Comparison of ENCODE assay signal across 12 cellular contexts in the genomic region with DNA sequence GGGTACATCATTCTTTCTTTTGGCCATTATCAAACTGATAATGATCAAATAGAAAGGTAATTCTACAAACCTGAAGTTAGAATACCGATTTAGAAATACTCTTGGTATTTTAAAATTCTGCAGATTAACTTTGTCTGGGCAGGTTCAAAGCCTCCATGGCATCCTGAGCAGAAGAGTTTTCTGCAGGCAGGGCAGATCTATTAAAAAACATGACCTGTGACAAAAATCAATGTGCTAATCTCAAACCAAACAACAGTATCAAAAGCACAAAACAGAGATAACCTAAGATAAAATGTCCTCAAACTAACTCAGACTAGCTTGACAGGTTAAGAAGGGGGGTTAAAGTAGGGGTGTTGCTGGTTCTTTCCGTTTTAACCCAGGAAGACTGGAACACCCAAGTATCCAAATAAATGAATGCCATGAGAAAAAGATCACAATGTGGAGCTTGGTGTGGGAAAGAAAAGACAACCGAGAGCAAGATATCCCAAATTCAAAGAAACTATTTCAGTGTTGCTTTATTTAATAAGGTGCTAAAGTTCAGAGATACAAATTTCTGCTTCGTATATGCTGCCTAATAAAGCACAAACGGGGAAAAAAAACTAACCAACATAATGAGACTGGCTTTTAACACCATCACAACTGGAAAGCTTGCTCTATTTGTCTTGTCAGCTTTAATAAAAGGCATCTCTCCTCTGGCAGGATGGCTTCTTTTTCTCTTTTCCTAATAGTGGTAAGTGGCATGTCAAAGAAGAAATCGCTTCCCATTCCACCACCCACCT. TPM values are rescaled to one million over a fixed set of nuclear protein-coding genes. Genes with fewer than 3 reads are reported as not detected.
DNase-seq lines count a peak whose midpoint lies in the region; ATAC-seq, FAIRE-seq and TF ChIP-seq lines count a peak whose summit lies in the region.
"Had no signal": no experiment of that assay in that cellular context is flagged by ENCODE, and none has a peak within 500 bp of the region (broad histone marks: within the 10 kb centered on the region; RNA-seq: fewer than 3 reads in every experiment).

No MANE protein-coding gene starts in this region.

- no peak overlapping the region for H2BK5ac ChIP-seq in IMR-90 (ENCODE audit: low read depth, low read length, poor library complexity, severe bottlenecking)
- H2BK5ac ChIP-seq in H1 (ENCODE audit: low read depth, low read length) = no peak overlapping the region

- no peak for TF ChIP-seq RAD21 in A549 (conservative IDR thresholded peaks at IDR 0.05 in 1 of 2, IDR thresholded peaks at IDR 0.05 in 1 of 2)
- no peak for TF ChIP-seq RAD21 in IMR-90 (IDR thresholded peaks at IDR 0.05; ENCODE audit: low read length)
- no peak for TF ChIP-seq RAD21 in H1 (IDR thresholded peaks at IDR 0.05 in 1 of 2, conservative IDR thresholded peaks at IDR 0.05 in 1 of 2; ENCODE audit: low read depth in 2 of 2, low read length in 2 of 2)

- H3K4me3 ChIP-seq in A549 = peak overlapping the region; percentile 69
- no peak overlapping the region; the same call in 1 of the 2 replicates for H3K4me3 ChIP-seq in IMR-90 (ENCODE audit: insufficient read depth, low read depth, low read length)
- peak overlapping the region; percentile 77 to 93 (median 86) for H3K4me3 ChIP-seq in H1 (ENCODE audit: extremely low read depth in 1 of 4, insufficient read depth in 2 of 4, low read depth in 3 of 4, low read length in 4 of 4)
- peak overlapping the region; percentile 42 for H3K4me3 ChIP-seq in mucosa of stomach (ENCODE audit: low read length)
- H3K4me3 ChIP-seq: BLaER1 treated with 17β-estradiol and CSF1 and Interleukin-3, amounts not matched to agents 10 nM and 100 nM had no signal

- dilution Hi-C loops in IMR-90 (cut with HindIII; ENCODE audit: low sequenced_read_pairs, unreplicated experiment) = no loop called here

- H2AK9ac ChIP-seq in IMR-90 (replicated peaks; ENCODE audit: low read depth, low read length, poor library complexity) = no peak overlapping the region

- ATAC-seq in A549 = no peak
- ATAC-seq in IMR-90 (ENCODE audit: low read depth) = no peak

- H3K9me1 ChIP-seq in IMR-90 (ENCODE audit: insufficient read depth, low read length) = no peaks in the 10 kb centered on the region

- H3K18ac ChIP-seq in IMR-90 (ENCODE audit: low read depth, low read length) (no peak overlapping the region), H1 (ENCODE audit: extremely low read depth, low read length) (no peak overlapping the region)

- H2BK20ac ChIP-seq in IMR-90 (ENCODE audit: low read depth, low read length) (no peak overlapping the region), H1 (ENCODE audit: low read length) (no peak overlapping the region)

- peaks cover 43% of the 10 kb centered on the region for H3K4me1 ChIP-seq in A549
- H3K4me1 ChIP-seq in IMR-90 (ENCODE audit: control insufficient read depth, insufficient read depth, low read length) = no peaks in the 10 kb centered on the region
- peaks cover 1 to 3% (median 2%) of the 10 kb centered on the region in 4 experiments; a peak in 4 of 7 replicates for H3K4me1 ChIP-seq in H1 (replicated peaks in 1 of 4; ENCODE audit: control insufficient read depth in 3 of 4, insufficient read depth in 4 of 4, low read length in 3 of 4)
- H3K4me1 ChIP-seq in mucosa of stomach (ENCODE audit: control insufficient read depth, insufficient read depth, low read length) = peaks cover 6% of the 10 kb centered on the region

- H3K4me2 ChIP-seq in A549 (peak overlapping the region; percentile 93), IMR-90 (ENCODE audit: low read depth, low read length) (peak overlapping the region; percentile 84; the same call in 1 of the 2 replicates), H1 (ENCODE audit: insufficient read depth in 1 of 2, low read depth in 2 of 2, low read length in 2 of 2) (peak overlapping the region; percentile 97 to 98)
- H3K4me2 ChIP-seq: BLaER1 treated with 17β-estradiol and CSF1 and Interleukin-3, amounts not matched to agents 10 nM and 100 nM had no signal

- 2% methylated on average over 6 of the region's 6 CpGs for WGBS in A549 (ENCODE audit: missing lambda C conversion rate)
- WGBS in IMR-90 (ENCODE audit: extremely low coverage in 2 of 2, insufficient read length in 1 of 2), 2 experiments = no CpG with 5 or more reads among the region's 6 CpGs
- WGBS in H1 (ENCODE audit: extremely low coverage in 1 of 2, insufficient coverage in 1 of 2, insufficient read length in 1 of 2, insufficient replicate concordance in 2 of 2, low coverage in 1 of 2, low lambda C conversion rate in 2 of 2, missing lambda C conversion rate in 1 of 2), 2 experiments = 48% methylated on average over 6 of the region's 6 CpGs; no CpG with 5 or more reads in 1 of the 2 experiments

- H2BK15ac ChIP-seq in IMR-90 (ENCODE audit: low read depth, low read length) (no peak overlapping the region), H1 (ENCODE audit: low read length) (no peak overlapping the region)

- H4K5ac ChIP-seq in IMR-90 (ENCODE audit: low read depth, low read length) = no peak overlapping the region
- no peak overlapping the region for H4K5ac ChIP-seq in H1 (ENCODE audit: insufficient read length, low read depth, low read length)

- no peak overlapping the region for H2AFZ ChIP-seq in IMR-90 (replicated peaks; ENCODE audit: low read length, poor library complexity)
- no peak overlapping the region for H2AFZ ChIP-seq in H1 (ENCODE audit: low read length)

- H3K79me2 ChIP-seq in H1 (ENCODE audit: control insufficient read depth in 1 of 2, insufficient read depth in 2 of 2, low read length in 2 of 2) = peaks cover 0 to 48% of the 10 kb centered on the region in 2 experiments; a peak in 3 of 4 replicates

- POLR2A ChIA-PET in A549 (lab: Yijun Ruan, JAX) (interaction anchor here (1.7 kb wide), 1 partner anchor 96 kb away, joined by 6 read pairs; no protein-coding TSS in a partner anchor), IMR-90 (lab: Charles Lee; ENCODE audit: unreplicated experiment) (no interaction called here), H1 (lab: Charles Lee; ENCODE audit: partially characterized antibody) (interaction anchor here (0.9 kb wide), 1 partner anchor 106 kb away, joined by 3 read pairs; no protein-coding TSS in a partner anchor)

- H4K91ac ChIP-seq in IMR-90 (ENCODE audit: insufficient read depth, low read depth, low read length) = no peak overlapping the region
- no peak overlapping the region for H4K91ac ChIP-seq in H1 (replicated peaks; ENCODE audit: insufficient read length, low read length)

- no peak overlapping the region for H2BK120ac ChIP-seq in IMR-90 (ENCODE audit: low read depth, low read length)
- no peak overlapping the region for H2BK120ac ChIP-seq in H1 (replicated peaks; ENCODE audit: low read depth, low read length)

- H3K9me3 ChIP-seq in A549 (no peaks in the 10 kb centered on the region), IMR-90 (ENCODE audit: control insufficient read depth, insufficient read depth, low read length) (no peaks in the 10 kb centered on the region), H1 (ENCODE audit: insufficient read depth in 2 of 2, low read depth in 1 of 2, low read length in 1 of 2) (no peaks in the 10 kb centered on the region), mucosa of stomach (ENCODE audit: control insufficient read depth, low read length) (no peaks in the 10 kb centered on the region)

- FAIRE-seq in A549 (lab: Jason Lieb, UNC) = no peak
- peak; percentile 28 for FAIRE-seq in H1 (lab: Jason Lieb, UNC)

- H3K36me3 ChIP-seq in IMR-90 (ENCODE audit: control insufficient read depth, insufficient read depth, low read length) = no peaks in the 10 kb centered on the region
- H3K36me3 ChIP-seq in H1 (ENCODE audit: control insufficient read depth in 2 of 4, insufficient read depth in 4 of 4, low read length in 3 of 4) = no peaks in the 10 kb centered on the region
- H3K36me3 ChIP-seq in mucosa of stomach (ENCODE audit: control insufficient read depth, insufficient read depth, low read length) = no peaks in the 10 kb centered on the region
- H3K36me3 ChIP-seq: BLaER1 treated with 17β-estradiol and CSF1 and Interleukin-3, amounts not matched to agents 10 nM and 100 nM had no signal

- H3K9ac ChIP-seq in IMR-90 (ENCODE audit: low read depth, low read length) (no peak overlapping the region), H1 (replicated peaks in 1 of 4; ENCODE audit: extremely low read depth in 1 of 4, low read depth in 3 of 4, low read length in 3 of 4) (no peak overlapping the region; a peak in 3 of 7 replicates), mucosa of stomach (ENCODE audit: low read length) (no peak overlapping the region)
- H3K9ac ChIP-seq: BLaER1 treated with 17β-estradiol and CSF1 and Interleukin-3, amounts not matched to agents 10 nM and 100 nM had no signal

- H4K8ac ChIP-seq in IMR-90 (ENCODE audit: low read depth in 2 of 2, low read length in 2 of 2) (no peak overlapping the region), H1 (ENCODE audit: extremely low read depth, insufficient read depth, low read length) (no peak overlapping the region)

- TF ChIP-seq CTCF in A549 (IDR thresholded peaks at IDR 0.05) (no peak), IMR-90 (conservative IDR thresholded peaks at IDR 0.05; ENCODE audit: low read depth, low read length) (no peak), H1 (IDR thresholded peaks at IDR 0.05; ENCODE audit: control extremely low read depth in 1 of 3, insufficient read depth in 1 of 3, low read depth in 1 of 3, low read length in 3 of 3) (no peak)

- CTCF ChIA-PET in A549 (lab: Yijun Ruan, JAX) (interaction anchor here (0.6 to 3.0 kb wide), 2 partner anchors 96 to 905 kb away, joined by 3 to 10 read pairs; no protein-coding TSS in a partner anchor), IMR-90 (lab: Yijun Ruan, JAX) (interaction anchor here (1.7 kb wide), 1 partner anchor 96 kb away, joined by 5 read pairs; no protein-coding TSS in a partner anchor), H1 (lab: Charles Lee; ENCODE audit: partially characterized antibody) (interaction anchor here (0.6 to 1.0 kb wide), 2 partner anchors 111 to 191 kb away, joined by 3 read pairs; no protein-coding TSS in a partner anchor)

- H4K20me1 ChIP-seq in IMR-90 (ENCODE audit: insufficient read depth, low read length) = no peaks in the 10 kb centered on the region
- no peaks in the 10 kb centered on the region for H4K20me1 ChIP-seq in H1 (replicated peaks in 1 of 2; ENCODE audit: control insufficient read depth in 1 of 2, insufficient read depth in 2 of 2, low read length in 2 of 2)

- H3K14ac ChIP-seq in IMR-90 (replicated peaks; ENCODE audit: low read depth, low read length) (no peak overlapping the region), H1 (ENCODE audit: insufficient read length) (no peak overlapping the region)

- H3K4ac ChIP-seq in IMR-90 (ENCODE audit: low read depth, low read length) (no peak overlapping the region), H1 (replicated peaks; ENCODE audit: insufficient read length, low read depth, low read length) (no peak overlapping the region)

- intact Hi-C loops in IMR-90 (cut with micrococcal nuclease) = no loop called here
- intact Hi-C loops in head of caudate nucleus (cut with DNase I) = no loop called here

- BruUV-seq in IMR-90 (replicated peaks; lab: Mats Ljungman, UMichigan) = no TSS peak

- H3K27me3 ChIP-seq in IMR-90 (ENCODE audit: control insufficient read depth, insufficient read depth, low read length) (peaks cover 8% of the 10 kb centered on the region; the same call in 1 of the 2 replicates), H1 (replicated peaks in 1 of 4; ENCODE audit: control insufficient read depth in 3 of 4, extremely low read depth in 1 of 4, insufficient read depth in 3 of 4, low read length in 3 of 4) (peaks cover 0 to 14% (median 5%) of the 10 kb centered on the region in 4 experiments; a peak in 4 of 7 replicates), mucosa of stomach (ENCODE audit: control insufficient read depth, insufficient read depth, low read length) (peaks cover 4% of the 10 kb centered on the region)

- TF ChIP-seq EP300 in A549 (IDR thresholded peaks at IDR 0.05) (no peak), H1 (IDR thresholded peaks at IDR 0.05; ENCODE audit: borderline replicate concordance in 1 of 2, low read depth in 2 of 2, low read length in 2 of 2) (no peak)

- no peaks in the 10 kb centered on the region for H3K79me1 ChIP-seq in IMR-90 (ENCODE audit: low read depth in 1 of 2, low read length in 2 of 2)
- no peaks in the 10 kb centered on the region for H3K79me1 ChIP-seq in H1 (ENCODE audit: low read depth, low read length)

- H2AK5ac ChIP-seq in IMR-90 (ENCODE audit: low read depth, low read length) = no peak overlapping the region
- no peak overlapping the region for H2AK5ac ChIP-seq in H1 (ENCODE audit: low read depth, low read length)

- in situ Hi-C loops in IMR-90 (cut with MboI; ENCODE audit: low sequenced_read_pairs) = no loop called here

- H3K27ac ChIP-seq in A549 (peak overlapping the region; percentile 90 to 99), IMR-90 (ENCODE audit: insufficient read depth, low read length) (no peak overlapping the region), H1 (ENCODE audit: low read depth, low read length) (no peak overlapping the region)
- H3K27ac ChIP-seq: BLaER1 treated with 17β-estradiol and CSF1 and Interleukin-3, amounts not matched to agents 10 nM and 100 nM had no signal

- H3K56ac ChIP-seq in IMR-90 (ENCODE audit: extremely low read depth, insufficient read depth, low read length) (no peak overlapping the region), H1 (replicated peaks; ENCODE audit: insufficient read length, low read depth, low read length) (no peak overlapping the region)

- no peak for DNase-seq in A549 (ENCODE audit: low read depth in 1 of 2, low spot score in 1 of 2)
- no peak for DNase-seq in IMR-90
- no peak for DNase-seq in H1 (ENCODE audit: low read depth in 1 of 2, low spot score in 2 of 2)
- no peak for DNase-seq in GOT3 (lab: John Stamatoyannopoulos, UW)
- DNase-seq in NCI-H2171 (lab: John Stamatoyannopoulos, UW) = no peak
- no peak for DNase-seq in NCI-H1105 treated with DMSO at 0.1 percent for 48 hours (lab: John Stamatoyannopoulos, UW)
- no peak for DNase-seq in head of caudate nucleus
- DNase-seq: activated naive CD4-positive, alpha-beta T cell treated with anti-CD3 and anti-CD28 coated beads, Interleukin-2, amount 50 U/mL, for 16 hours; NCI-H2029; T-helper 2 cell had no signal

- H2BK12ac ChIP-seq in H1 (ENCODE audit: low read depth, low read length) = no peak overlapping the region

- TF ChIP-seq POLR2A in A549 (IDR thresholded peaks at IDR 0.05; ENCODE audit: low read length) = no peak
- TF ChIP-seq POLR2A in IMR-90 (IDR thresholded peaks at IDR 0.05; ENCODE audit: low read depth, low read length) = no peak
- no peak for TF ChIP-seq POLR2A in H1 (IDR thresholded peaks at IDR 0.05; ENCODE audit: control extremely low read depth in 1 of 2, low read depth in 2 of 2, low read length in 2 of 2)

- H3K23me2 ChIP-seq in H1 (ENCODE audit: low read depth, low read length) = peaks cover 31% of the 10 kb centered on the region

- H3K23ac ChIP-seq in IMR-90 (ENCODE audit: low read depth, low read length) = peak overlapping the region; percentile 53; the same call in 1 of the 2 replicates
- no peak overlapping the region for H3K23ac ChIP-seq in H1 (ENCODE audit: insufficient read length)

RNA-seq across cellular contexts. Expression of a gene that starts 2.4 kb away (rescaled TPM):
- polyA plus RNA-seq in A549 (2011; rRNA removed) = 20.7 and 27.0 TPM in 2 replicates
- polyA plus RNA-seq in A549 (2012; cell fraction: cytosol; rRNA removed) = 3.5 and 4.6 TPM in 2 replicates
- 9.0 and 14.4 TPM in 2 replicates for polyA plus RNA-seq in A549 (2012; cell fraction: nucleus; rRNA removed)
- polyA plus RNA-seq in A549 (2017; fragmentation: RNase III; extraction: RNeasy Plus Mini Kit Qiagen cat#74134 plus additional on column Dnase treatment) = 8.1 to 10.6 TPM (median 8.5 TPM) in 3 replicates
- polyA minus RNA-seq in A549 (2011; rRNA and poly(A)+ RNA removed) = 34.5 and 44.5 TPM in 2 replicates
- total RNA-seq in IMR-90 (2012; rRNA removed) = 1.6 and 2.2 TPM in 2 replicates
- 1.4 and 1.5 TPM in 2 replicates for polyA plus RNA-seq in IMR-90 (2012; rRNA removed)
- polyA plus RNA-seq in IMR-90 (2012; cell fraction: cytosol; rRNA removed) = 0.65 and 1.3 TPM in 2 replicates
- 1.1 and 3.6 TPM in 2 replicates for polyA plus RNA-seq in IMR-90 (2012; cell fraction: nucleus; rRNA removed; ENCODE audit: low replicate concordance)
- total RNA-seq in H1 (2021; fragmentation: NEBNext Ultra II Directional; extraction: Animal tissue kit (Norgen Biotek cat#: 25700)) = 17.6 and 21.8 TPM in 2 replicates
- polyA plus RNA-seq in H1 (2011; rRNA removed) = 9.4 and 9.6 TPM in 2 replicates
- 3.6 TPM for polyA plus RNA-seq in H1 (2011; cell fraction: cytosol; rRNA removed)
- polyA plus RNA-seq in H1 (2011; cell fraction: nucleus; rRNA removed) = 4.9 TPM
- 10.0 to 11.0 TPM (median 10.1 TPM) in 4 replicates for polyA plus RNA-seq in H1 (2012, experiment 1 of 2)
- 20.6 TPM for polyA plus RNA-seq in H1 (2012, experiment 2 of 2)
- 7.2 TPM for polyA plus RNA-seq in H1 (2013, experiment 1 of 2)
- polyA plus RNA-seq in H1 (2013, experiment 2 of 2) = 11.3 TPM
- polyA minus RNA-seq in H1 (2011; rRNA and poly(A)+ RNA removed) = 12.1 and 20.3 TPM in 2 replicates
- polyA minus RNA-seq in H1 (2011; cell fraction: cytosol; rRNA and poly(A)+ RNA removed) = 16.2 TPM
- 37.6 TPM for polyA minus RNA-seq in H1 (2011; cell fraction: nucleus; rRNA and poly(A)+ RNA removed)

Comparison
In these comparisons a context has a peak if more than half of its experiments do, and no peak if none do; other contexts are left out.
1. H3K27ac ChIP-seq: peak in A549 (2 of 2); none in IMR-90 (single experiment) and H1 (single experiment).
2. Peak in every context shown above with its lines, with median percentiles within 50 percentile points of each other: H3K4me2 ChIP-seq.